Comparison of ENCODE assay signal across 7 cellular contexts in the genomic region with DNA sequence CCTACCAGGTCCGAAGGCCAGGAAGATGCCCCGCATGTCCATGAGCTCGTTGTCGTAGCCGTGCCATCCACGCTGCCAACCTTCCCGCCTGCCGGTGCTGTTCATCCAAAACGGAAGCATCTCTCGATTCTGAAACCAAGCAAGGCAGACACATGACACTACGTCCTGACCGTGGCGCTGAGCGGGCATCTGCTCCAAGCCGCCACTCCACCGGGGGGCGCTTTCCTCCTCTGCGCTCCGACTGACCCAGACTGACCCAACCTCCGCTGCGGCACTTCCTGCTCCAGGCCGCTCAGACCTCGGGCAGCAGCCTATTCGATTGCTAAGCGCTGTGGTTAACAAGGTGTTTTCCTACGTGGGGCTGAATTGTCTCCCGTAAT.
DNase-seq lines count a peak whose midpoint lies in the region; ATAC-seq, FAIRE-seq and TF ChIP-seq lines count a peak whose summit lies in the region.

No MANE protein-coding gene starts in this region.

- H3K4me3 ChIP-seq in MG63 (peak overlapping the region; percentile 33), vagina (peak overlapping the region; percentile 34 to 41)

- H3K4me1 Mint-ChIP-seq in natural killer cell = peaks cover 0 to 3% of the 10 kb centered on the region in 2 donors

- H3K27ac ChIP-seq in vagina = no peak overlapping the region

- H3K36me3 ChIP-seq in MG63 (no peaks in the 10 kb centered on the region), vagina (no peaks in the 10 kb centered on the region)

- TF ChIP-seq POLR2A in vagina (IDR thresholded peaks at IDR 0.05) = no peak

- H3K36me3 Mint-ChIP-seq in natural killer cell = no peaks in the 10 kb centered on the region

- no peak for TF ChIP-seq CTCF in natural killer cell (IDR thresholded peaks at IDR 0.05)
- TF ChIP-seq CTCF in vagina (IDR thresholded peaks at IDR 0.05) = no peak
- TF ChIP-seq CTCF in D721Med (IDR thresholded peaks at IDR 0.05; ENCODE audit: insufficient read depth, missing control alignments) = no peak

- H3K27me3 ChIP-seq in MG63 = no peaks in the 10 kb centered on the region
- H3K27me3 ChIP-seq in vagina = no peaks in the 10 kb centered on the region

- DNase-seq in MG63 (peak; percentile 78), natural killer cell (no peak), vagina (ENCODE audit: extremely low spot score in 2 of 2) (no peak), SKM-1 (lab: John Stamatoyannopoulos, UW; ENCODE audit: unreplicated experiment) (no peak), D721Med (ENCODE audit: insufficient read length, low spot score) (no peak)

- H3K4me1 ChIP-seq in vagina = peaks cover 8% of the 10 kb centered on the region

- peak; percentile 47 for ATAC-seq in GM19035 (IDR thresholded peaks at IDR 0.05; ENCODE audit: unreplicated experiment)
- peak; percentile 58 for ATAC-seq in esophagus mucosa
- ATAC-seq in natural killer cell = peak; percentile 31 to 78 (median 58)

- H3K9me3 Mint-ChIP-seq in natural killer cell = no peaks in the 10 kb centered on the region

- no peak overlapping the region for H3K27ac Mint-ChIP-seq in natural killer cell

- no peaks in the 10 kb centered on the region for H3K9me3 ChIP-seq in MG63
- H3K9me3 ChIP-seq in vagina = no peaks in the 10 kb centered on the region

- FAIRE-seq in D721Med (lab: Jason Lieb, UNC) = no peak

- intact Hi-C loops in natural killer cell (cut with micrococcal nuclease) (no loop called here), vagina (cut with DNase I) (no loop called here)

- peaks cover 2 to 7% of the 10 kb centered on the region in 2 donors for H3K27me3 Mint-ChIP-seq in natural killer cell (ENCODE audit: low read depth in 2 of 2)

- H3K4me3 Mint-ChIP-seq in natural killer cell = peak overlapping the region; percentile 81
